Comparison of ENCODE assay signal across 18 cellular contexts in genomic region chr17:82789806-82790205, GRCh38. TPM values are rescaled to one million over a fixed set of nuclear protein-coding genes. Genes with fewer than 3 reads are reported as not detected.
DNase-seq lines count a peak whose midpoint lies in the region; ATAC-seq and TF ChIP-seq lines count a peak whose summit lies in the region.
"Had no signal": no experiment of that assay in that cellular context is flagged by ENCODE, and none has a peak within 500 bp of the region (broad histone marks: within the 10 kb centered on the region; RNA-seq: fewer than 3 reads in every experiment).

No MANE protein-coding gene starts in this region.

- H3K36me3 Mint-ChIP-seq in activated naive CD8-positive, alpha-beta T cell treated with anti-CD3 and anti-CD28 coated beads, Interleukin-2, amount 10 ng/mL, durations not matched to agents 7 days and 5 days, result peaks cover 2% of the 10 kb centered on the region
- peaks cover 3% of the 10 kb centered on the region for H3K36me3 Mint-ChIP-seq in activated naive CD8-positive, alpha-beta T cell treated with anti-CD3 and anti-CD28 coated beads, Interleukin-2, amount 50 U/mL, for 24 hours (ENCODE audit: low read depth)
- H3K36me3 Mint-ChIP-seq in HFFc6 (ENCODE audit: low read depth) (peaks cover 4% of the 10 kb centered on the region), nephron progenitor cell (ENCODE audit: low read depth) (peaks cover 30% of the 10 kb centered on the region), type B pancreatic cell (peaks cover 5% of the 10 kb centered on the region)

- H3K4me3 Mint-ChIP-seq in activated naive CD8-positive, alpha-beta T cell treated with anti-CD3 and anti-CD28 coated beads, Interleukin-2, amount 10 ng/mL, durations not matched to agents 7 days and 5 days, result no peak overlapping the region
- no peak overlapping the region for H3K4me3 Mint-ChIP-seq in activated naive CD8-positive, alpha-beta T cell treated with anti-CD3 and anti-CD28 coated beads, Interleukin-2, amount 50 U/mL, for 24 hours
- no peak overlapping the region for H3K4me3 Mint-ChIP-seq in HFFc6
- H3K4me3 Mint-ChIP-seq in nephron progenitor cell, result no peak overlapping the region
- H3K4me3 Mint-ChIP-seq in type B pancreatic cell, result no peak overlapping the region

- no peaks in the 10 kb centered on the region for H3K27me3 Mint-ChIP-seq in activated naive CD8-positive, alpha-beta T cell treated with anti-CD3 and anti-CD28 coated beads, Interleukin-2, amount 10 ng/mL, durations not matched to agents 7 days and 5 days
- H3K27me3 Mint-ChIP-seq in activated naive CD8-positive, alpha-beta T cell treated with anti-CD3 and anti-CD28 coated beads, Interleukin-2, amount 50 U/mL, for 24 hours, result no peaks in the 10 kb centered on the region
- peaks cover 2% of the 10 kb centered on the region; the same call in 1 of the 2 replicates for H3K27me3 Mint-ChIP-seq in HFFc6 (ENCODE audit: insufficient read depth)
- H3K27me3 Mint-ChIP-seq in nephron progenitor cell (ENCODE audit: low read depth, poor library complexity), result no peaks in the 10 kb centered on the region
- H3K27me3 Mint-ChIP-seq in type B pancreatic cell, result no peaks in the 10 kb centered on the region

- no peak for ATAC-seq in activated naive CD8-positive, alpha-beta T cell treated with anti-CD3 and anti-CD28 coated beads, Interleukin-2, amount 10 ng/mL, durations not matched to agents 7 days and 5 days (ENCODE audit: low read depth)
- no peak for ATAC-seq in activated naive CD8-positive, alpha-beta T cell treated with anti-CD3 and anti-CD28 coated beads, Interleukin-2, amount 50 U/mL, for 24 hours
- ATAC-seq in HG03432 (IDR thresholded peaks at IDR 0.05; ENCODE audit: unreplicated experiment), result no peak

- no peak for DNase-seq in activated naive CD8-positive, alpha-beta T cell treated with anti-CD3 and anti-CD28 coated beads, Interleukin-2, amount 10 ng/mL, durations not matched to agents 7 days and 5 days
- no peak for DNase-seq in activated naive CD8-positive, alpha-beta T cell treated with anti-CD3 and anti-CD28 coated beads, Interleukin-2, amount 50 U/mL, for 24 hours
- no peak for DNase-seq in HFFc6
- DNase-seq in nephron progenitor cell, result no peak
- no peak for DNase-seq in type B pancreatic cell (ENCODE audit: extremely low spot score, unreplicated experiment)
- no peak for DNase-seq in NOMO-1 treated with DMSO at 0.1 percent for 48 hours (lab: John Stamatoyannopoulos, UW; ENCODE audit: unreplicated experiment)
- DNase-seq in CD1c-positive myeloid dendritic cell (ENCODE audit: extremely low spot score), result no peak
- DNase-seq: DMS 273 treated with DMSO at 0.1 percent for 48 hours; GF-D8; NCI-H187 treated with DMSO at 0.1 percent for 48 hours; NCI-H446; NK-92 treated with Interleukin-12 subunit alpha and Interleukin-12 subunit beta, amount 100 ng/mL, for 24 hours; OCI-M1; SIG-M5 had no signal

- no peaks in the 10 kb centered on the region for H3K9me3 Mint-ChIP-seq in activated naive CD8-positive, alpha-beta T cell treated with anti-CD3 and anti-CD28 coated beads, Interleukin-2, amount 10 ng/mL, durations not matched to agents 7 days and 5 days
- H3K9me3 Mint-ChIP-seq in activated naive CD8-positive, alpha-beta T cell treated with anti-CD3 and anti-CD28 coated beads, Interleukin-2, amount 50 U/mL, for 24 hours, result no peaks in the 10 kb centered on the region
- no peaks in the 10 kb centered on the region for H3K9me3 Mint-ChIP-seq in HFFc6
- H3K9me3 Mint-ChIP-seq in nephron progenitor cell, result no peaks in the 10 kb centered on the region
- H3K9me3 Mint-ChIP-seq in type B pancreatic cell, result no peaks in the 10 kb centered on the region

- peak overlapping the region; percentile 56 for H3K27ac Mint-ChIP-seq in activated naive CD8-positive, alpha-beta T cell treated with anti-CD3 and anti-CD28 coated beads, Interleukin-2, amount 10 ng/mL, durations not matched to agents 7 days and 5 days
- no peak overlapping the region for H3K27ac Mint-ChIP-seq in activated naive CD8-positive, alpha-beta T cell treated with anti-CD3 and anti-CD28 coated beads, Interleukin-2, amount 50 U/mL, for 24 hours
- H3K27ac Mint-ChIP-seq in HFFc6 (0 out of 2 replicates have a peak overlapping the region, but pooled peaks have one; percentile 29), nephron progenitor cell (peak overlapping the region; percentile 91), type B pancreatic cell (peak overlapping the region; percentile 82)

- TF ChIP-seq CTCF in HFFc6 (IDR thresholded peaks at IDR 0.05) (no peak), nephron progenitor cell (IDR thresholded peaks at IDR 0.05) (no peak), type B pancreatic cell (conservative IDR thresholded peaks at IDR 0.05) (no peak)

- H3K4me1 Mint-ChIP-seq in activated naive CD8-positive, alpha-beta T cell treated with anti-CD3 and anti-CD28 coated beads, Interleukin-2, amount 10 ng/mL, durations not matched to agents 7 days and 5 days, result no peaks in the 10 kb centered on the region
- no peaks in the 10 kb centered on the region for H3K4me1 Mint-ChIP-seq in activated naive CD8-positive, alpha-beta T cell treated with anti-CD3 and anti-CD28 coated beads, Interleukin-2, amount 50 U/mL, for 24 hours
- H3K4me1 Mint-ChIP-seq in HFFc6 (ENCODE audit: low read depth), result peaks cover 9% of the 10 kb centered on the region
- H3K4me1 Mint-ChIP-seq in nephron progenitor cell, result peaks cover 52% of the 10 kb centered on the region
- peaks cover 32% of the 10 kb centered on the region for H3K4me1 Mint-ChIP-seq in type B pancreatic cell (ENCODE audit: unreplicated experiment)

- POLR2A ChIA-PET in activated naive CD8-positive, alpha-beta T cell treated with anti-CD3 and anti-CD28 coated beads, Interleukin-2, amount 10 ng/mL, durations not matched to agents 7 days and 5 days (lab: Charles Lee), result no interaction called here

RNA-seq across cellular contexts. Expression of gene TBCD, which starts 37.9 kb away (rescaled TPM):
- 100 to 1,000 TPM; 181 to 186 TPM for total RNA-seq in activated naive CD8-positive, alpha-beta T cell treated with anti-CD3 and anti-CD28 coated beads, Interleukin-2, amount 10 ng/mL, durations not matched to agents 7 days and 5 days
- 10 to 100 TPM; 47.3 to 67.6 (median 62.5) TPM for total RNA-seq in HFFc6 (2021; fragmentation: NEBNext Ultra II Directional; extraction: Animal tissue kit (Norgen Biotek cat#: 25700))
- total RNA-seq in type B pancreatic cell (ENCODE audit: low replicate concordance), result 65.4 and 104 TPM in 2 replicates

RNA-seq across cellular contexts. Expression of gene ZNF750, which starts 50.0 kb away (rescaled TPM):
- total RNA-seq in activated naive CD8-positive, alpha-beta T cell treated with anti-CD3 and anti-CD28 coated beads, Interleukin-2, amount 10 ng/mL, durations not matched to agents 7 days and 5 days, result not detected
- total RNA-seq in HFFc6 (2021; fragmentation: NEBNext Ultra II Directional; extraction: Animal tissue kit (Norgen Biotek cat#: 25700)), result not detected
- 10.3 and 34.7 TPM in 2 replicates for total RNA-seq in type B pancreatic cell (ENCODE audit: low replicate concordance)
- total RNA-seq: Daoy, H4, RPMI7951 had no signal

RNA-seq across cellular contexts. Expression of gene FN3K, which starts 54.4 kb away (rescaled TPM):
- total RNA-seq in activated naive CD8-positive, alpha-beta T cell treated with anti-CD3 and anti-CD28 coated beads, Interleukin-2, amount 10 ng/mL, durations not matched to agents 7 days and 5 days, result 1 to 10 TPM; 5.2 TPM
- 1 to 10 TPM in 5 of 6 experiments, under 1 TPM in 1; 0.96 to 2.9 (median 1.6) TPM for total RNA-seq in HFFc6 (2021; fragmentation: NEBNext Ultra II Directional; extraction: Animal tissue kit (Norgen Biotek cat#: 25700))
- total RNA-seq in type B pancreatic cell (ENCODE audit: low replicate concordance), result 30.3 and 31.3 TPM in 2 replicates
- total RNA-seq: Daoy, H4, RPMI7951 had no signal

Comparison
In these comparisons a context has a peak if more than half of its experiments do, and no peak if none do; other contexts are left out.
1. RNA of gene ZNF750, which starts 50.0 kb away (total RNA-seq): 10.3 to 34.7 TPM in type B pancreatic cell; not detected in activated naive CD8-positive, alpha-beta T cell treated with anti-CD3 and anti-CD28 coated beads, Interleukin-2, amount 10 ng/mL, durations not matched to agents 7 days and 5 days and not detected in HFFc6; every median in the first group is over 10 times any median in the second.